ENCODE assay signal across 8 cellular contexts in genomic region chr19:58440556-58440955, GRCh38. TPM values are rescaled to one million over a fixed set of nuclear protein-coding genes. Genes with fewer than 3 reads are reported as not detected.
DNase-seq lines count a peak whose midpoint lies in the region; ATAC-seq and TF ChIP-seq lines count a peak whose summit lies in the region.

No MANE protein-coding gene starts in this region.

- H3K4me2 ChIP-seq in GM23338 (peak overlapping the region; percentile 72), skeletal muscle satellite cell (ENCODE audit: low read length) (peak overlapping the region; percentile 91)

- peak; percentile 9 for DNase-seq in GM23338 (ENCODE audit: low spot score)
- DNase-seq in ascending aorta (ENCODE audit: low spot score in 2 of 2): peak in 1 of 2 donors; percentile 64
- no peak for DNase-seq in 8988T
- no peak for DNase-seq in NCI-H510A (lab: John Stamatoyannopoulos, UW)

- H3K4me1 ChIP-seq in GM23338 (ENCODE audit: insufficient read depth) (peaks cover 6% of the 10 kb centered on the region; the same call in 1 of the 2 replicates), ascending aorta (peaks cover 4 to 14% of the 10 kb centered on the region in 2 donors), iPS-18a (ENCODE audit: control insufficient read depth, low read depth, low read length) (peaks cover 3% of the 10 kb centered on the region), skeletal muscle satellite cell (ENCODE audit: control insufficient read depth, insufficient read depth, low read length) (peaks cover 14% of the 10 kb centered on the region)

- peaks cover 28% of the 10 kb centered on the region for H3K27me3 Mint-ChIP-seq in GM23338 (ENCODE audit: insufficient read depth, low read depth, poor library complexity)

- TF ChIP-seq CTCF in GM23338 (conservative IDR thresholded peaks at IDR 0.05; ENCODE audit: low read depth in 2 of 2) (no peak), ascending aorta (IDR thresholded peaks at IDR 0.05) (no peak)

- no peaks in the 10 kb centered on the region for H3K27me3 ChIP-seq in GM23338 (ENCODE audit: insufficient read depth)
- H3K27me3 ChIP-seq in ascending aorta: no peaks in the 10 kb centered on the region
- peaks cover 14% of the 10 kb centered on the region for H3K27me3 ChIP-seq in iPS-18a (ENCODE audit: control insufficient read depth, insufficient read depth, low read length)
- no peaks in the 10 kb centered on the region for H3K27me3 ChIP-seq in skeletal muscle satellite cell (ENCODE audit: control insufficient read depth, insufficient read depth, low read length)

- peaks cover 52% of the 10 kb centered on the region for H3K36me3 Mint-ChIP-seq in GM23338 (ENCODE audit: low read depth)

- ATAC-seq in GM23338: no peak
- no peak for ATAC-seq in GM19452 (IDR thresholded peaks at IDR 0.05; ENCODE audit: unreplicated experiment)
- no peak for ATAC-seq in GM21447 (IDR thresholded peaks at IDR 0.05; ENCODE audit: unreplicated experiment)

- H3K4me3 ChIP-seq in GM23338 (peak overlapping the region; percentile 56), ascending aorta (peak overlapping the region; percentile 71 to 72), iPS-18a (ENCODE audit: low read length) (peak overlapping the region; percentile 87), skeletal muscle satellite cell (ENCODE audit: low read length) (peak overlapping the region; percentile 84)

- H3K9me3 Mint-ChIP-seq in GM23338: peaks cover 72% of the 10 kb centered on the region

- peaks cover 37 to 40% of the 10 kb centered on the region in 2 donors for H3K9me3 ChIP-seq in ascending aorta
- peaks cover 7% of the 10 kb centered on the region for H3K9me3 ChIP-seq in iPS-18a (ENCODE audit: control insufficient read depth, low read depth, low read length)
- H3K9me3 ChIP-seq in skeletal muscle satellite cell (replicated peaks; ENCODE audit: low read length): peaks cover 6% of the 10 kb centered on the region

- no peak overlapping the region for H3K27ac ChIP-seq in GM23338 (ENCODE audit: low read depth)
- peak overlapping the region; percentile 85 to 89 for H3K27ac ChIP-seq in ascending aorta
- no peak overlapping the region for H3K27ac ChIP-seq in iPS-18a (ENCODE audit: low read length)

- H4K20me1 ChIP-seq in GM23338 (replicated peaks; ENCODE audit: insufficient read depth): no peaks in the 10 kb centered on the region

- H3K4me3 Mint-ChIP-seq in GM23338: peak overlapping the region; percentile 81

- peak overlapping the region; percentile 83; the same call in 1 of the 2 replicates for H2AFZ ChIP-seq in GM23338

- peaks cover 2% of the 10 kb centered on the region; the same call in 1 of the 3 replicates for H3K4me1 Mint-ChIP-seq in GM23338

- H3K36me3 ChIP-seq in GM23338 (ENCODE audit: insufficient read depth) (peaks cover 13% of the 10 kb centered on the region), ascending aorta (peaks cover 24 to 27% of the 10 kb centered on the region in 2 donors), iPS-18a (ENCODE audit: control insufficient read depth, low read depth, low read length) (peaks cover 7% of the 10 kb centered on the region), skeletal muscle satellite cell (ENCODE audit: insufficient read depth, low read length) (peaks cover 23% of the 10 kb centered on the region)

- H3K9ac ChIP-seq in iPS-18a (ENCODE audit: low read length) (no peak overlapping the region), skeletal muscle satellite cell (ENCODE audit: low read depth, low read length) (peak overlapping the region; percentile 63)

- H3K9me2 ChIP-seq in GM23338 (ENCODE audit: insufficient read depth): peaks cover 28% of the 10 kb centered on the region

- no peaks in the 10 kb centered on the region for H3K79me2 ChIP-seq in GM23338 (replicated peaks; ENCODE audit: insufficient read depth)

- peak overlapping the region; percentile 82; the same call in 1 of the 2 replicates for H3K27ac Mint-ChIP-seq in GM23338

- no peaks in the 10 kb centered on the region; the same call in 1 of the 2 replicates for H3F3A ChIP-seq in GM23338 (replicated peaks; ENCODE audit: low read depth)

- intact Hi-C loops in ascending aorta (cut with DNase I): loop anchor here (1.0 kb wide), 9 partner anchors 11 to 115 kb away; partner anchors contain the start of genes CHMP2A, ZBTB45, ZNF324B and ZNF446

TF ChIP-seq in GM23338, 12 proteins besides CTCF, POLR2A, EP300 and RAD21 (continues in another document):
- TF ChIP-seq STAT1 (IDR thresholded peaks at IDR 0.05; ENCODE audit: unreplicated experiment) (no peak), NANOG (IDR thresholded peaks at IDR 0.05; ENCODE audit: borderline replicate concordance) (no peak), ZNF114 (CRISPR knock-in tag; IDR thresholded peaks at IDR 0.05) (no peak), EZH2 (IDR thresholded peaks at IDR 0.05; ENCODE audit: low read depth, unreplicated experiment) (no peak), EZH2phosphoT487 (IDR thresholded peaks at IDR 0.05; ENCODE audit: unreplicated experiment) (no peak), POLR2AphosphoS5 (IDR thresholded peaks at IDR 0.05; ENCODE audit: low read depth) (no peak), REST (IDR thresholded peaks at IDR 0.05; ENCODE audit: unreplicated experiment) (no peak)

RNA-seq across cellular contexts. Expression of gene ZNF132, which starts 0.6 kb away (rescaled TPM):
- total RNA-seq in GM23338 (2014; rRNA removed; shearing (Covaris generic)): 3.0 and 5.2 TPM in 2 replicates
- 1.1 and 2.2 TPM in 2 replicates for polyA plus RNA-seq in GM23338 (2016; fragmentation: Nextera tagmentation; extraction: Ambion mirVana)
- 5.2 TPM for total RNA-seq in ascending aorta
- 7.1 and 10.0 TPM in 2 replicates for total RNA-seq in skeletal muscle satellite cell (2012; rRNA removed)

RNA-seq across cellular contexts. Expression of gene ZNF324B, which starts 10.9 kb away (rescaled TPM):
- total RNA-seq in GM23338 (2014; rRNA removed; shearing (Covaris generic)): 3.0 and 4.7 TPM in 2 replicates
- polyA plus RNA-seq in GM23338 (2016; fragmentation: Nextera tagmentation; extraction: Ambion mirVana): 0.50 and 0.61 TPM in 2 replicates
- total RNA-seq in ascending aorta: 2.2 TPM
- 12.2 and 14.2 TPM in 2 replicates for total RNA-seq in skeletal muscle satellite cell (2012; rRNA removed)

RNA-seq across cellular contexts. Expression of gene ZNF324, which starts 26.3 kb away (rescaled TPM):
- 11.4 and 15.0 TPM in 2 replicates for total RNA-seq in GM23338 (2014; rRNA removed; shearing (Covaris generic))
- 3.5 and 3.9 TPM in 2 replicates for polyA plus RNA-seq in GM23338 (2016; fragmentation: Nextera tagmentation; extraction: Ambion mirVana)
- total RNA-seq in ascending aorta: 2.1 TPM
- total RNA-seq in skeletal muscle satellite cell (2012; rRNA removed): 16.0 and 16.2 TPM in 2 replicates

RNA-seq across cellular contexts. Expression of gene ZNF584, which starts 32.1 kb away (rescaled TPM):
- total RNA-seq in GM23338 (2014; rRNA removed; shearing (Covaris generic)): 8.1 and 9.1 TPM in 2 replicates
- polyA plus RNA-seq in GM23338 (2016; fragmentation: Nextera tagmentation; extraction: Ambion mirVana): 1.1 and 2.3 TPM in 2 replicates
- 17.9 TPM for total RNA-seq in ascending aorta
- total RNA-seq in skeletal muscle satellite cell (2012; rRNA removed): 15.5 and 26.6 TPM in 2 replicates

RNA-seq across cellular contexts. Expression of gene ZNF446, which starts 35.6 kb away (rescaled TPM):
- 5.6 and 5.9 TPM in 2 replicates for total RNA-seq in GM23338 (2014; rRNA removed; shearing (Covaris generic))
- 2.1 and 2.4 TPM in 2 replicates for polyA plus RNA-seq in GM23338 (2016; fragmentation: Nextera tagmentation; extraction: Ambion mirVana)
- 42.7 TPM for total RNA-seq in ascending aorta
- total RNA-seq in skeletal muscle satellite cell (2012; rRNA removed): 7.0 and 7.4 TPM in 2 replicates

Comparison
In these comparisons a context has a peak if more than half of its experiments do, and no peak if none do; other contexts are left out.
1. H3K27ac ChIP-seq: peak in ascending aorta (2 of 2); none in GM23338 (single experiment) and iPS-18a (single experiment).
2. Peak in every context shown above with its lines, with median percentiles within 50 percentile points of each other: H3K4me3 ChIP-seq.